In the genomic region with DNA sequence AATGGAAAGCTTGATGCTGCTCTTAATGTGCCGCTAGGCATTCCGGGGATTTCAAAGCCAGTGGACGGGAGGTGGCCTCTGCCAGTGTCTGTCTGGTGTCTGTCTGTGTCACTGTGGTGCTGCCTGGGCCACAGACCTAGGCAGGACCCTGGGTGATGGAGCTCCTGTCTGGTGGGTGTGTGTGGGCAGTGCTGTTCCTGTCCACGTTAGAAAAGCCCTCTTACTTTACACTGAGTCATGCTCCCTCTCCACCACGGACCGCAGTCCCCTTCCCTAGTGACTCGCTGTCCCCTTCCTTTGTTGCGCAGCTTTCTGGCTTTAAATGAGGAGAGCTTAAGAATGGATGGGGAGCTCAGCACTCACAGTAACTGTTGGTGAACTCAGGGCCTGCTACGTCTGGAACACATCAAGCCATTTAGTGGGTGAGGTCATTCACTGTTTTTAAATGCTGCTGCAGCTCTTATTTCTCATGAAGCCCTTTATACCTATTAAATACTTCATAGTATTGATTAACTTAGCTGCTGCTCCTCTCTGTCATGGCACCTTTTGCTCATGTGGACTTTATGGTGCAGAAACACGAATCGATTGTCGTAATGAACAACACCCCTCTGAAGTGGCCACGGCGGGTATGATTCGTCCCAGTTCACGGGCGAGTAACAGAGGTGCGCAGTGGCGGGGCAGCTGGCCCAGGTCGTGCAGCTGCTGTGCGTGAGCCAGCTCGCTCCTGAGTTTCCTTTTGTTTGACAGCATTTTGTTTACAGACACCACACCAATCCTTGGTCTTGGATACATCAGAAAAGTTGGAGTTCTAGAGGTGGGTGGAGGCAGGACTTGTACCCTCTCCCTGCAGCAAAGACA, we compare ENCODE assay signal across 15 cellular contexts.
DNase-seq lines count a peak whose midpoint lies in the region; ATAC-seq and TF ChIP-seq lines count a peak whose summit lies in the region.
"Had no signal": no experiment of that assay in that cellular context is flagged by ENCODE, and none has a peak within 500 bp of the region (broad histone marks: within the 10 kb centered on the region; RNA-seq: fewer than 3 reads in every experiment).

No MANE protein-coding gene starts in this region.

- H3K27me3 ChIP-seq in upper lobe of right lung (no peaks in the 10 kb centered on the region), vagina (no peaks in the 10 kb centered on the region), BE2C (no peaks in the 10 kb centered on the region)
- H3K27me3 ChIP-seq: colonic mucosa, testis had no signal

- peaks cover 15% of the 10 kb centered on the region for H3K9me3 ChIP-seq in upper lobe of right lung
- no peaks in the 10 kb centered on the region for H3K9me3 ChIP-seq in vagina
- no peaks in the 10 kb centered on the region for H3K9me3 ChIP-seq in BE2C
- H3K9me3 ChIP-seq: colonic mucosa, testis had no signal

- no peak for TF ChIP-seq CTCF in progenitor cell of endocrine pancreas (IDR thresholded peaks at IDR 0.05; ENCODE audit: unreplicated experiment)
- TF ChIP-seq CTCF in upper lobe of right lung (IDR thresholded peaks at IDR 0.05), result no peak
- no peak for TF ChIP-seq CTCF in vagina (IDR thresholded peaks at IDR 0.05)
- no peak for TF ChIP-seq CTCF in BE2C (IDR thresholded peaks at IDR 0.05; ENCODE audit: low read depth, low read length)

- peaks cover under 1% of the 10 kb centered on the region for H3K4me1 Mint-ChIP-seq in progenitor cell of endocrine pancreas (ENCODE audit: low read depth)

- H3K36me3 Mint-ChIP-seq in activated naive CD4-positive, alpha-beta T cell treated with anti-CD3 and anti-CD28 coated beads, Interleukin-2, amount 50 U/mL, for 72 hours, result peaks cover 20 to 28% of the 10 kb centered on the region in 2 donors
- H3K36me3 Mint-ChIP-seq in progenitor cell of endocrine pancreas (ENCODE audit: insufficient read depth), result peaks cover 9% of the 10 kb centered on the region

- H3K27ac ChIP-seq in upper lobe of right lung, result no peak overlapping the region
- no peak overlapping the region for H3K27ac ChIP-seq in vagina
- H3K27ac ChIP-seq: colonic mucosa, testis had no signal

- intact Hi-C loops in upper lobe of right lung (cut with DNase I), result no loop called here
- intact Hi-C loops in vagina (cut with DNase I), result loop anchor here (10.0 kb wide), 1 partner anchor 84 kb away; no protein-coding TSS in a partner anchor

- no peak for TF ChIP-seq POLR2A in vagina (IDR thresholded peaks at IDR 0.05)

- H3K4me3 ChIP-seq in upper lobe of right lung, result no peak overlapping the region
- H3K4me3 ChIP-seq in vagina, result no peak overlapping the region
- no peak overlapping the region for H3K4me3 ChIP-seq in BE2C (ENCODE audit: low read depth, low read length)
- H3K4me3 ChIP-seq: colonic mucosa, testis had no signal

- peaks cover 12 to 25% of the 10 kb centered on the region in 2 donors for H3K9me3 Mint-ChIP-seq in activated naive CD4-positive, alpha-beta T cell treated with anti-CD3 and anti-CD28 coated beads, Interleukin-2, amount 50 U/mL, for 72 hours
- H3K9me3 Mint-ChIP-seq in progenitor cell of endocrine pancreas (ENCODE audit: low read depth), result peaks cover 23% of the 10 kb centered on the region

- H3K4me1 ChIP-seq in upper lobe of right lung, result no peaks in the 10 kb centered on the region
- peaks cover 19% of the 10 kb centered on the region for H3K4me1 ChIP-seq in vagina
- no peaks in the 10 kb centered on the region for H3K4me1 ChIP-seq in BE2C
- H3K4me1 ChIP-seq: colonic mucosa, testis had no signal

- no peak for DNase-seq in activated naive CD4-positive, alpha-beta T cell treated with anti-CD3 and anti-CD28 coated beads, Interleukin-2, amount 50 U/mL, for 72 hours (ENCODE audit: low spot score in 2 of 2)
- no peak for DNase-seq in activated naive CD4-positive, alpha-beta T cell treated with anti-CD3 and anti-CD28 coated beads, Interleukin-2, amount 50 U/mL, for 16 hours
- DNase-seq in astrocyte of the hippocampus (ENCODE audit: low read depth, low spot score) (peak; percentile 7), progenitor cell of endocrine pancreas (ENCODE audit: low spot score, unreplicated experiment) (no peak), upper lobe of right lung (no peak), vagina (ENCODE audit: extremely low spot score in 2 of 2) (no peak), BE2C (no peak), HUDEP-2 (lab: John Stamatoyannopoulos, UW; ENCODE audit: unreplicated experiment in 76 of 76) (no peak)
- DNase-seq: AML-193, amygdala, colonic mucosa, NCI-H187, NCI-H69, testis had no signal

- no peak overlapping the region for H3K27ac Mint-ChIP-seq in activated naive CD4-positive, alpha-beta T cell treated with anti-CD3 and anti-CD28 coated beads, Interleukin-2, amount 50 U/mL, for 72 hours
- H3K27ac Mint-ChIP-seq in progenitor cell of endocrine pancreas, result peak overlapping the region; percentile 29

- H3K36me3 ChIP-seq in upper lobe of right lung (no peaks in the 10 kb centered on the region), vagina (no peaks in the 10 kb centered on the region), BE2C (no peaks in the 10 kb centered on the region)
- H3K36me3 ChIP-seq: colonic mucosa had no signal

- peak; percentile 28 to 94 for ATAC-seq in activated naive CD4-positive, alpha-beta T cell treated with anti-CD3 and anti-CD28 coated beads, Interleukin-2, amount 50 U/mL, for 72 hours
- ATAC-seq in upper lobe of right lung, result peak; percentile 44
- ATAC-seq: Panc1 had no signal

- no peak overlapping the region for H3K4me3 Mint-ChIP-seq in progenitor cell of endocrine pancreas (ENCODE audit: low read depth)

- no peaks in the 10 kb centered on the region for H3K27me3 Mint-ChIP-seq in progenitor cell of endocrine pancreas
